ENCODE assay signal across 10 cellular contexts in genomic region chr15:64044315-64045105, GRCh38. TPM values are rescaled to one million over a fixed set of nuclear protein-coding genes. Genes with fewer than 3 reads are reported as not detected.
DNase-seq lines count a peak whose midpoint lies in the region; ATAC-seq and TF ChIP-seq lines count a peak whose summit lies in the region.
"Had no signal": no experiment of that assay in that cellular context is flagged by ENCODE, and none has a peak within 500 bp of the region (broad histone marks: within the 10 kb centered on the region; RNA-seq: fewer than 3 reads in every experiment).

No MANE protein-coding gene starts in this region.

- H2AFZ ChIP-seq in neuronal stem cell (ENCODE audit: low read length): no peak overlapping the region

- DNase-seq in RPMI8226 (peak; percentile 83), neuronal stem cell (ENCODE audit: low spot score) (no peak), UCSD-AML1 (lab: John Stamatoyannopoulos, UW; ENCODE audit: unreplicated experiment) (no peak), superior temporal gyrus (ENCODE audit: extremely low spot score) (no peak)
- no peak for DNase-seq in natural killer cell treated with Interleukin-12 subunit alpha and Interleukin-12 subunit beta and Interleukin-15 and Interleukin-18, amount 100 ng/mL, for 72 hours (ENCODE audit: low spot score)
- DNase-seq in central memory CD4-positive, alpha-beta T cell: no peak

- no peak for TF ChIP-seq CTCF in GM12875 (IDR thresholded peaks at IDR 0.05; ENCODE audit: borderline replicate concordance, insufficient read depth, low read depth, low read length)

- peaks cover 3 to 9% of the 10 kb centered on the region in 2 donors for H3K4me1 ChIP-seq in neuronal stem cell (ENCODE audit: control insufficient read depth in 2 of 2, insufficient read depth in 1 of 2, low read depth in 1 of 2, low read length in 2 of 2)

- H3K9me3 Mint-ChIP-seq in natural killer cell treated with Interleukin-12 subunit alpha and Interleukin-12 subunit beta and Interleukin-15 and Interleukin-18, amount 100 ng/mL, for 72 hours: no peaks in the 10 kb centered on the region

- no peaks in the 10 kb centered on the region for H3K36me3 Mint-ChIP-seq in natural killer cell treated with Interleukin-12 subunit alpha and Interleukin-12 subunit beta and Interleukin-15 and Interleukin-18, amount 100 ng/mL, for 72 hours

- peaks cover 5 to 7% of the 10 kb centered on the region in 2 donors for H3K4me1 Mint-ChIP-seq in natural killer cell treated with Interleukin-12 subunit alpha and Interleukin-12 subunit beta and Interleukin-15 and Interleukin-18, amount 100 ng/mL, for 72 hours (ENCODE audit: low read depth in 2 of 2)

- no peak overlapping the region for H2BK120ac ChIP-seq in neuronal stem cell (ENCODE audit: low read depth, low read length)

- no peak overlapping the region for H3K4me2 ChIP-seq in neuronal stem cell (ENCODE audit: insufficient read depth, low read length, poor library complexity, severe bottlenecking)

- no peaks in the 10 kb centered on the region for H3K79me1 ChIP-seq in neuronal stem cell (ENCODE audit: low read depth, low read length)

- no peak overlapping the region for H3K23ac ChIP-seq in neuronal stem cell (ENCODE audit: low read depth, low read length, poor library complexity)

- peaks cover 0 to 15% of the 10 kb centered on the region in 2 donors for H3K27me3 Mint-ChIP-seq in natural killer cell treated with Interleukin-12 subunit alpha and Interleukin-12 subunit beta and Interleukin-15 and Interleukin-18, amount 100 ng/mL, for 72 hours

- H2BK12ac ChIP-seq in neuronal stem cell (ENCODE audit: low read length): no peak overlapping the region

- H3K4me3 ChIP-seq in GM12875 (ENCODE audit: low read depth, low read length) (peak overlapping the region; percentile 67), neuronal stem cell (ENCODE audit: low read length in 2 of 2) (no peak overlapping the region)

- no peak overlapping the region for H2AK5ac ChIP-seq in neuronal stem cell (ENCODE audit: low read depth, low read length)

- H3K18ac ChIP-seq in neuronal stem cell (ENCODE audit: low read length): no peak overlapping the region

- no peak overlapping the region for H3K14ac ChIP-seq in neuronal stem cell (ENCODE audit: low read length)

- H2BK15ac ChIP-seq in neuronal stem cell (ENCODE audit: low read length): no peak overlapping the region

- ATAC-seq in GM21737 (IDR thresholded peaks at IDR 0.05; ENCODE audit: unreplicated experiment): peak; percentile 55
- no peak for ATAC-seq in natural killer cell treated with Interleukin-12 subunit alpha and Interleukin-12 subunit beta and Interleukin-15 and Interleukin-18, amount 100 ng/mL, for 72 hours
- ATAC-seq: HCT116 had no signal

- H4K8ac ChIP-seq in neuronal stem cell (ENCODE audit: low read depth, low read length): no peak overlapping the region

- H3K27ac Mint-ChIP-seq in natural killer cell treated with Interleukin-12 subunit alpha and Interleukin-12 subunit beta and Interleukin-15 and Interleukin-18, amount 100 ng/mL, for 72 hours: no peak overlapping the region

- no peaks in the 10 kb centered on the region for H3K36me3 ChIP-seq in neuronal stem cell (replicated peaks in 1 of 2; ENCODE audit: control insufficient read depth in 2 of 2, insufficient read depth in 2 of 2, low read length in 2 of 2)

- H2BK5ac ChIP-seq in neuronal stem cell (ENCODE audit: low read length): no peak overlapping the region

- H3K27me3 ChIP-seq in neuronal stem cell (ENCODE audit: control insufficient read depth in 3 of 3, insufficient read depth in 3 of 3, low read depth in 1 of 3, low read length in 3 of 3): peaks cover 0 to 24% (median 0%) of the 10 kb centered on the region in 3 experiments

- H3K4ac ChIP-seq in neuronal stem cell (ENCODE audit: low read length): no peak overlapping the region

- WGBS in neuronal stem cell (ENCODE audit: extremely low coverage in 2 of 2, insufficient read length in 2 of 2, insufficient replicate concordance in 1 of 2), 2 donors: no CpG with 5 or more reads among the region's 7 CpGs

- no peak overlapping the region for H3K27ac ChIP-seq in neuronal stem cell (replicated peaks; ENCODE audit: low read length)
- H3K27ac ChIP-seq: SK-N-MC had no signal

- H3K4me3 Mint-ChIP-seq in natural killer cell treated with Interleukin-12 subunit alpha and Interleukin-12 subunit beta and Interleukin-15 and Interleukin-18, amount 100 ng/mL, for 72 hours: peak overlapping the region; percentile 58

- no peaks in the 10 kb centered on the region for H3K9me3 ChIP-seq in neuronal stem cell (replicated peaks in 1 of 2; ENCODE audit: control insufficient read depth in 2 of 2, insufficient read depth in 1 of 2, low read depth in 1 of 2, low read length in 2 of 2)

- H4K91ac ChIP-seq in neuronal stem cell (ENCODE audit: low read depth, low read length, poor library complexity): no peak overlapping the region

- no peak overlapping the region for H3K9ac ChIP-seq in neuronal stem cell (ENCODE audit: low read depth, low read length, poor library complexity)

RNA-seq across cellular contexts. Expression of gene DAPK2, which starts 1.8 kb away (rescaled TPM):
- 1 to 10 TPM in 1 of 2 donors, under 1 TPM in 1; 0.76 to 8.1 TPM for total RNA-seq in natural killer cell treated with Interleukin-12 subunit alpha and Interleukin-12 subunit beta and Interleukin-15 and Interleukin-18, amount 100 ng/mL, for 72 hours
- polyA plus RNA-seq in neuronal stem cell (2013, experiment 1 of 2): 2.7 TPM
- polyA plus RNA-seq in neuronal stem cell (2013, experiment 2 of 2): 2.3 TPM

RNA-seq across cellular contexts. Expression of gene CIAO2A, which starts 49.1 kb away (rescaled TPM):
- total RNA-seq in natural killer cell treated with Interleukin-12 subunit alpha and Interleukin-12 subunit beta and Interleukin-15 and Interleukin-18, amount 100 ng/mL, for 72 hours: 10 to 100 TPM; 55.7 to 65.4 TPM
- polyA plus RNA-seq in neuronal stem cell (2013, experiment 1 of 2): 138 TPM
- polyA plus RNA-seq in neuronal stem cell (2013, experiment 2 of 2): 148 TPM

RNA-seq across cellular contexts. Expression of gene SNX1, which starts 51.3 kb away (rescaled TPM):
- 100 to 1,000 TPM; 119 to 132 TPM for total RNA-seq in natural killer cell treated with Interleukin-12 subunit alpha and Interleukin-12 subunit beta and Interleukin-15 and Interleukin-18, amount 100 ng/mL, for 72 hours
- 33.6 TPM for polyA plus RNA-seq in neuronal stem cell (2013, experiment 1 of 2)
- polyA plus RNA-seq in neuronal stem cell (2013, experiment 2 of 2): 39.3 TPM
